1 cellular context compared by ENCODE assay signal in genomic region chr16:58022601-58023371, GRCh38.
TF ChIP-seq lines count a peak whose summit lies in the region.

No MANE protein-coding gene starts in this region.

TF ChIP-seq in endothelial cell of umbilical vein, 7 proteins besides CTCF, POLR2A, EP300 and RAD21:
- TF ChIP-seq POLR2AphosphoS5 (IDR thresholded peaks at IDR 0.05; ENCODE audit: insufficient read depth, low read depth, low read length) (peak; percentile 48), GATA2 (IDR thresholded peaks at IDR 0.05; ENCODE audit: insufficient read depth, insufficient read length, low read depth, low read length) (no peak)
